11 cellular contexts compared by ENCODE assay signal in genomic region chr2:233399306-233400225, GRCh38. TPM values are rescaled to one million over a fixed set of nuclear protein-coding genes. Genes with fewer than 3 reads are reported as not detected.
A peak's percentile ranks its signal among the peaks of the same experiment; 100 is the strongest.
DNase-seq lines count a peak whose midpoint lies in the region; ATAC-seq and TF ChIP-seq lines count a peak whose summit lies in the region.
"Had no signal": no experiment of that assay in that cellular context is flagged by ENCODE, and none has a peak within 500 bp of the region (broad histone marks: within the 10 kb centered on the region; RNA-seq: fewer than 3 reads in every experiment).

No MANE protein-coding gene starts in this region.

- H3K18ac ChIP-seq in neuronal stem cell (ENCODE audit: low read length), result peak overlapping the region; percentile 86

- no peak overlapping the region for H3K4me2 ChIP-seq in neuronal stem cell (ENCODE audit: insufficient read depth, low read length, poor library complexity, severe bottlenecking)

- no peaks in the 10 kb centered on the region for H3K27me3 ChIP-seq in CD8-positive, alpha-beta memory T cell (ENCODE audit: insufficient read depth, low read length, poor library complexity, severe bottlenecking)
- no peaks in the 10 kb centered on the region for H3K27me3 ChIP-seq in neuronal stem cell (ENCODE audit: control insufficient read depth in 3 of 3, insufficient read depth in 3 of 3, low read depth in 1 of 3, low read length in 3 of 3)
- H3K27me3 ChIP-seq in testis, result no peaks in the 10 kb centered on the region
- H3K27me3 ChIP-seq: uterus had no signal

- no peak overlapping the region for H2BK15ac ChIP-seq in neuronal stem cell (ENCODE audit: low read length)

- H4K8ac ChIP-seq in neuronal stem cell (ENCODE audit: low read depth, low read length), result no peak overlapping the region

- H3K23ac ChIP-seq in neuronal stem cell (ENCODE audit: low read depth, low read length, poor library complexity), result no peak overlapping the region

- no peak overlapping the region for H2BK120ac ChIP-seq in neuronal stem cell (ENCODE audit: low read depth, low read length)

- intact Hi-C loops in testis (cut with DNase I; ENCODE audit: low total_unique reads), result no loop called here

- H3K14ac ChIP-seq in neuronal stem cell (ENCODE audit: low read length), result no peak overlapping the region

- ATAC-seq in GM21529 (IDR thresholded peaks at IDR 0.05; ENCODE audit: unreplicated experiment), result no peak

- no peak overlapping the region for H4K91ac ChIP-seq in neuronal stem cell (ENCODE audit: low read depth, low read length, poor library complexity)

- peak overlapping the region; percentile 2 to 95 (median 80) for H3K27ac Mint-ChIP-seq in CD8-positive, alpha-beta memory T cell
- H3K27ac Mint-ChIP-seq in activated naive CD8-positive, alpha-beta T cell, result peak overlapping the region; percentile 89

- H3K9me3 Mint-ChIP-seq in CD8-positive, alpha-beta memory T cell, result no peaks in the 10 kb centered on the region
- H3K9me3 Mint-ChIP-seq in activated naive CD8-positive, alpha-beta T cell (ENCODE audit: low read depth), result no peaks in the 10 kb centered on the region

- CTCF ChIA-PET in CD8-positive, alpha-beta memory T cell (lab: Charles Lee), result interaction anchor here (1.6 to 11.2 kb wide), 3 partner anchors 20 to 66 kb away, joined by 4 to 239 read pairs (median 151); no protein-coding TSS in a partner anchor
- CTCF ChIA-PET in RWPE1 (lab: Yijun Ruan, JAX), result no interaction called here

- H3K4me3 Mint-ChIP-seq in CD8-positive, alpha-beta memory T cell, result peak overlapping the region in 6 of 7 donors; percentile 29 to 68 (median 38)
- H3K4me3 Mint-ChIP-seq in activated naive CD8-positive, alpha-beta T cell, result peak overlapping the region; percentile 77

- H2AFZ ChIP-seq in neuronal stem cell (ENCODE audit: low read length), result no peak overlapping the region

- H3K27ac ChIP-seq in CD8-positive, alpha-beta memory T cell (ENCODE audit: low read depth, low read length), result no peak overlapping the region
- H3K27ac ChIP-seq in RWPE1 (0 out of 2 replicates have a peak overlapping the region, but pooled peaks have one; percentile 12), neuronal stem cell (replicated peaks; ENCODE audit: low read length) (no peak overlapping the region), testis (no peak overlapping the region), caudate nucleus (ENCODE audit: low read depth, low read length) (no peak overlapping the region)
- H3K27ac ChIP-seq: uterus had no signal

- no peaks in the 10 kb centered on the region for H3K9me3 ChIP-seq in CD8-positive, alpha-beta memory T cell (ENCODE audit: low read length)
- peaks cover 0 to 1% of the 10 kb centered on the region in 2 donors for H3K9me3 ChIP-seq in neuronal stem cell (replicated peaks in 1 of 2; ENCODE audit: control insufficient read depth in 2 of 2, insufficient read depth in 1 of 2, low read depth in 1 of 2, low read length in 2 of 2)
- no peaks in the 10 kb centered on the region for H3K9me3 ChIP-seq in testis
- H3K9me3 ChIP-seq: uterus had no signal

- H3K79me1 ChIP-seq in neuronal stem cell (ENCODE audit: low read depth, low read length), result no peaks in the 10 kb centered on the region

- H3K4me3 ChIP-seq in CD8-positive, alpha-beta memory T cell (ENCODE audit: low read length), result peak overlapping the region; percentile 15
- peak overlapping the region in 1 of 2 donors; percentile 8 for H3K4me3 ChIP-seq in neuronal stem cell (ENCODE audit: low read length in 2 of 2)
- no peak overlapping the region for H3K4me3 ChIP-seq in testis
- H3K4me3 ChIP-seq: uterus had no signal

- no peak overlapping the region for H3K4ac ChIP-seq in neuronal stem cell (ENCODE audit: low read length)

- H3K4me1 ChIP-seq in CD8-positive, alpha-beta memory T cell (ENCODE audit: insufficient read depth, low read length), result peaks cover 51% of the 10 kb centered on the region
- H3K4me1 ChIP-seq in neuronal stem cell (ENCODE audit: control insufficient read depth in 2 of 2, insufficient read depth in 1 of 2, low read depth in 1 of 2, low read length in 2 of 2) (peaks cover 0 to 10% of the 10 kb centered on the region in 2 donors), testis (peaks cover 5% of the 10 kb centered on the region)
- H3K4me1 ChIP-seq: uterus had no signal

- no peaks in the 10 kb centered on the region for H3K27me3 Mint-ChIP-seq in CD8-positive, alpha-beta memory T cell
- no peaks in the 10 kb centered on the region for H3K27me3 Mint-ChIP-seq in activated naive CD8-positive, alpha-beta T cell

- no peak overlapping the region for H2AK5ac ChIP-seq in neuronal stem cell (ENCODE audit: low read depth, low read length)

- TF ChIP-seq CTCF in RWPE1 (conservative IDR thresholded peaks at IDR 0.05; ENCODE audit: low read depth) (no peak), testis (IDR thresholded peaks at IDR 0.05) (no peak)

- peak overlapping the region; percentile 1 for H2BK5ac ChIP-seq in neuronal stem cell (ENCODE audit: low read length)

- no peak overlapping the region for H3K9ac ChIP-seq in neuronal stem cell (ENCODE audit: low read depth, low read length, poor library complexity)

- POLR2A ChIA-PET in CD8-positive, alpha-beta memory T cell (lab: Charles Lee), result no interaction called here
- POLR2A ChIA-PET in RWPE1 (lab: Yijun Ruan, JAX; ENCODE audit: low non-redundant PET), result no interaction called here

- DNase-seq in CD8-positive, alpha-beta memory T cell, result peak in 2 of 5 donors; percentile 21 to 69
- no peak for DNase-seq in RWPE1 (ENCODE audit: low spot score)
- no peak for DNase-seq in neuronal stem cell (ENCODE audit: low spot score)
- DNase-seq in kidney tubule cell (ENCODE audit: low spot score), result no peak
- no peak for DNase-seq in testis
- no peak for DNase-seq in caudate nucleus (lab: John Stamatoyannopoulos, UW)
- DNase-seq: hippocampal formation, NCI-H1092 treated with DMSO at 0.1 percent for 48 hours, uterus had no signal

- TF ChIP-seq POLR2A in testis (IDR thresholded peaks at IDR 0.05), result no peak

- H2BK12ac ChIP-seq in neuronal stem cell (ENCODE audit: low read length), result no peak overlapping the region

- peaks cover 6 to 50% (median 11%) of the 10 kb centered on the region in 3 donors for H3K36me3 Mint-ChIP-seq in CD8-positive, alpha-beta memory T cell
- peaks cover 4% of the 10 kb centered on the region for H3K36me3 Mint-ChIP-seq in activated naive CD8-positive, alpha-beta T cell

- H3K36me3 ChIP-seq in CD8-positive, alpha-beta memory T cell (ENCODE audit: insufficient read depth, low read length), result no peaks in the 10 kb centered on the region
- peaks cover 4 to 7% of the 10 kb centered on the region in 2 donors for H3K36me3 ChIP-seq in neuronal stem cell (replicated peaks in 1 of 2; ENCODE audit: control insufficient read depth in 2 of 2, insufficient read depth in 2 of 2, low read length in 2 of 2)
- no peaks in the 10 kb centered on the region for H3K36me3 ChIP-seq in testis (ENCODE audit: low read depth, missing control alignments)
- H3K36me3 ChIP-seq: uterus had no signal

- WGBS in neuronal stem cell (ENCODE audit: extremely low coverage in 2 of 2, insufficient read length in 2 of 2, insufficient replicate concordance in 1 of 2), 2 donors, result no CpG with 5 or more reads among the region's 8 CpGs
- WGBS in testis, 2 donors, result 84 to 87% methylated on average over 8 of the region's 8 CpGs

- peaks cover 57 to 76% (median 58%) of the 10 kb centered on the region in 3 donors for H3K4me1 Mint-ChIP-seq in CD8-positive, alpha-beta memory T cell
- H3K4me1 Mint-ChIP-seq in activated naive CD8-positive, alpha-beta T cell (ENCODE audit: low read depth), result peaks cover 77% of the 10 kb centered on the region

RNA-seq across cellular contexts. Expression of gene DGKD, which starts 45.3 kb away (rescaled TPM):
- total RNA-seq in CD8-positive, alpha-beta memory T cell, result 10 to 100 TPM; 54.2 to 61.9 TPM
- polyA plus RNA-seq in CD8-positive, alpha-beta memory T cell, result 32.6 TPM
- polyA plus RNA-seq in neuronal stem cell (2013, experiment 1 of 2), result 15.2 TPM
- polyA plus RNA-seq in neuronal stem cell (2013, experiment 2 of 2), result 15.9 TPM
- total RNA-seq in testis, result 10 to 100 TPM; 65.1 to 80.1 TPM
- polyA plus RNA-seq in testis (ENCODE audit: insufficient read depth, low read depth, low replicate concordance), result 66.7 TPM
